ENCODE assay signal across 11 cellular contexts in genomic region chr20:32363492-32363891, GRCh38. TPM values are rescaled to one million over a fixed set of nuclear protein-coding genes. Genes with fewer than 3 reads are reported as not detected.
DNase-seq lines count a peak whose midpoint lies in the region; ATAC-seq lines count a peak whose summit lies in the region.
"Had no signal": no experiment of that assay in that cellular context is flagged by ENCODE, and none has a peak within 500 bp of the region (broad histone marks: within the 10 kb centered on the region; RNA-seq: fewer than 3 reads in every experiment).

No MANE protein-coding gene starts in this region.

- POLR2A ChIA-PET in activated CD4-positive, alpha-beta memory T cell treated with anti-CD3 and anti-CD28 coated beads for 36 hours (lab: Charles Lee) = interaction anchor here (0.6 to 1.4 kb wide), 3 partner anchors 30 to 134 kb away, joined by 4 to 5 read pairs (median 4); no protein-coding TSS in a partner anchor

- H3K27ac Mint-ChIP-seq in activated T-cell treated with anti-CD3 and anti-CD28 coated beads, Interleukin-2, amount 50 U/mL, for 72 hours = peak overlapping the region; percentile 64
- peak overlapping the region; percentile 50 for H3K27ac Mint-ChIP-seq in activated CD4-positive, alpha-beta memory T cell treated with anti-CD3 and anti-CD28 coated beads for 36 hours
- peak overlapping the region; percentile 84 for H3K27ac Mint-ChIP-seq in stimulated activated naive B cell treated with anti-CD40 and anti-IgM and Interleukin-4, amounts not matched to agents 10 μg/mL and 1 μg/mL and 100 μg/mL, for 72 hours

- no peaks in the 10 kb centered on the region for H3K27me3 Mint-ChIP-seq in activated T-cell treated with anti-CD3 and anti-CD28 coated beads, Interleukin-2, amount 50 U/mL, for 72 hours (ENCODE audit: low read depth)
- no peaks in the 10 kb centered on the region for H3K27me3 Mint-ChIP-seq in activated CD4-positive, alpha-beta memory T cell treated with anti-CD3 and anti-CD28 coated beads for 36 hours
- no peaks in the 10 kb centered on the region for H3K27me3 Mint-ChIP-seq in stimulated activated naive B cell treated with anti-CD40 and anti-IgM and Interleukin-4, amounts not matched to agents 10 μg/mL and 1 μg/mL and 100 μg/mL, for 72 hours

- CTCF ChIA-PET in activated CD4-positive, alpha-beta memory T cell treated with anti-CD3 and anti-CD28 coated beads for 36 hours (lab: Charles Lee) = interaction anchor here (1.0 kb wide), 1 partner anchor 131 kb away, joined by 3 read pairs; no protein-coding TSS in a partner anchor

- DNase-seq in activated T-cell treated with anti-CD3 and anti-CD28 coated beads, Interleukin-2, amount 50 U/mL, for 72 hours = no peak
- DNase-seq in activated T-cell treated with anti-CD3 and anti-CD28 coated beads, Interleukin-2, amount 50 U/mL, for 1 hour = no peak
- no peak for DNase-seq in activated CD4-positive, alpha-beta memory T cell treated with anti-CD3 and anti-CD28 coated beads for 36 hours
- DNase-seq in fibroblast of peridontal ligament (ENCODE audit: extremely low read depth) (peak; percentile 11), NCI-H345 treated with DMSO at 0.1 percent for 48 hours (lab: John Stamatoyannopoulos, UW; ENCODE audit: unreplicated experiment) (no peak), NCI-H2196 (lab: John Stamatoyannopoulos, UW; ENCODE audit: unreplicated experiment) (no peak)
- no peak for DNase-seq in stimulated activated naive B cell treated with anti-CD40 and anti-IgM and Interleukin-4, amounts not matched to agents 10 μg/mL and 1 μg/mL and 100 μg/mL, for 72 hours
- DNase-seq: activated CD8-positive, alpha-beta memory T cell treated with anti-CD3 and anti-CD28 coated beads, Interleukin-2, amount 50 U/mL, for 48 hours; NCI-H2029; T-helper 9 cell had no signal

- peak overlapping the region; percentile 96 to 97 for H3K4me3 Mint-ChIP-seq in activated T-cell treated with anti-CD3 and anti-CD28 coated beads, Interleukin-2, amount 50 U/mL, for 72 hours
- H3K4me3 Mint-ChIP-seq in activated CD4-positive, alpha-beta memory T cell treated with anti-CD3 and anti-CD28 coated beads for 36 hours = no peak overlapping the region
- H3K4me3 Mint-ChIP-seq in stimulated activated naive B cell treated with anti-CD40 and anti-IgM and Interleukin-4, amounts not matched to agents 10 μg/mL and 1 μg/mL and 100 μg/mL, for 72 hours = peak overlapping the region in 1 of 2 donors; percentile 26

- intact Hi-C loops in activated CD4-positive, alpha-beta memory T cell treated with anti-CD3 and anti-CD28 coated beads for 36 hours (cut with micrococcal nuclease) = loop anchor here (10.0 kb wide), 1 partner anchor 291 kb away; no protein-coding TSS in a partner anchor

- H3K36me3 Mint-ChIP-seq in activated T-cell treated with anti-CD3 and anti-CD28 coated beads, Interleukin-2, amount 50 U/mL, for 72 hours (ENCODE audit: insufficient read depth in 2 of 2) = peaks cover 6 to 45% of the 10 kb centered on the region in 2 donors
- H3K36me3 Mint-ChIP-seq in activated CD4-positive, alpha-beta memory T cell treated with anti-CD3 and anti-CD28 coated beads for 36 hours = peaks cover 31% of the 10 kb centered on the region
- peaks cover 11 to 30% of the 10 kb centered on the region in 2 donors for H3K36me3 Mint-ChIP-seq in stimulated activated naive B cell treated with anti-CD40 and anti-IgM and Interleukin-4, amounts not matched to agents 10 μg/mL and 1 μg/mL and 100 μg/mL, for 72 hours

- H3K9me3 Mint-ChIP-seq in activated T-cell treated with anti-CD3 and anti-CD28 coated beads, Interleukin-2, amount 50 U/mL, for 72 hours = no peaks in the 10 kb centered on the region
- H3K9me3 Mint-ChIP-seq in activated CD4-positive, alpha-beta memory T cell treated with anti-CD3 and anti-CD28 coated beads for 36 hours = no peaks in the 10 kb centered on the region
- H3K9me3 Mint-ChIP-seq in stimulated activated naive B cell treated with anti-CD40 and anti-IgM and Interleukin-4, amounts not matched to agents 10 μg/mL and 1 μg/mL and 100 μg/mL, for 72 hours = no peaks in the 10 kb centered on the region

- peaks cover 92% of the 10 kb centered on the region for H3K4me1 Mint-ChIP-seq in activated T-cell treated with anti-CD3 and anti-CD28 coated beads, Interleukin-2, amount 50 U/mL, for 72 hours (ENCODE audit: low read depth)
- peaks cover 76% of the 10 kb centered on the region for H3K4me1 Mint-ChIP-seq in activated CD4-positive, alpha-beta memory T cell treated with anti-CD3 and anti-CD28 coated beads for 36 hours (ENCODE audit: low read depth)
- H3K4me1 Mint-ChIP-seq in stimulated activated naive B cell treated with anti-CD40 and anti-IgM and Interleukin-4, amounts not matched to agents 10 μg/mL and 1 μg/mL and 100 μg/mL, for 72 hours = peaks cover 56 to 84% of the 10 kb centered on the region in 2 donors

- ATAC-seq in activated T-cell treated with anti-CD3 and anti-CD28 coated beads, Interleukin-2, amount 50 U/mL, for 72 hours (replicated peaks in 1 of 2) = no peak
- no peak for ATAC-seq in stimulated activated naive B cell treated with anti-CD40 and anti-IgM and Interleukin-4, amounts not matched to agents 10 μg/mL and 1 μg/mL and 100 μg/mL, for 72 hours (replicated peaks)
- no peak for ATAC-seq in GM21423 (IDR thresholded peaks at IDR 0.05; ENCODE audit: unreplicated experiment)

RNA-seq across cellular contexts. Expression of gene ASXL1, which starts 5.4 kb away (rescaled TPM):
- total RNA-seq in activated T-cell treated with anti-CD3 and anti-CD28 coated beads, Interleukin-2, amount 50 U/mL, for 72 hours = 100 to 1,000 TPM; 158 to 168 TPM
- total RNA-seq in activated CD4-positive, alpha-beta memory T cell treated with anti-CD3 and anti-CD28 coated beads for 36 hours = 100 to 1,000 TPM; 141 to 147 TPM
